In the genomic region with DNA sequence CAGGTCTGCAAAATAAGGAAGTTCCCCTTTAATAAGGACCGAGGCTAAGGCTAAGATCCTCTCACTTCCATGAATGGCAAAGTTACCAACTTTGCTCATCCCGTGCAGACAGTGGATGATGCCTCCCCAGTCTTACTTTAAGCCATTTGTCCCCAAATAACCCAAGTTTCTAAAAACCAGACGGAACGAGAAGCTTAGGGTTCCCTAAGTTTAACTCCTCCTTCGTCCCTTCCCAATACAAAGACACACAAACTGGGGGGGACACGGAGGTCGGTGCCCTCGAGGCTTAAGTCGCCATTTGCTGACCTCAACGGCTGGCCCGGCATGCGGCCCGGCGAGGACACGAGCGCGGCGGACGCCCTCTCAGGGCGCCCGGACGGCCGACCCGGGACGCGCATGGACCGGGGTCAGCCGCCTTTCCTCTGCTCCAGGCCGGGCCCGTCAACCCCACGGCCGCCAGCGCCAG, we compare ENCODE assay signal across 8 cellular contexts. TPM values are rescaled to one million over a fixed set of nuclear protein-coding genes. Genes with fewer than 3 reads are reported as not detected.
DNase-seq lines count a peak whose midpoint lies in the region; ATAC-seq, FAIRE-seq and TF ChIP-seq lines count a peak whose summit lies in the region.

No MANE protein-coding gene starts in this region.

- POLR2A ChIA-PET in AG04449 (lab: Yijun Ruan, JAX): interaction anchor here (1.3 to 2.2 kb wide), 2 partner anchors 77 to 79 kb away, joined by 4 to 16 read pairs; partner anchors contain the start of gene EPM2A

- H3K4me3 Mint-ChIP-seq in activated T-cell treated with anti-CD3 and anti-CD28 coated beads, Interleukin-2, amount 50 U/mL, for 72 hours: peak overlapping the region; percentile 69 to 94
- H3K4me3 Mint-ChIP-seq in neural progenitor cell: peak overlapping the region; percentile 93

- peak overlapping the region; percentile 79 for H3K4me3 ChIP-seq in AG04449 (ENCODE audit: low read depth, low read length)
- peak overlapping the region; percentile 61 for H3K4me3 ChIP-seq in neural progenitor cell

- peaks cover 43% of the 10 kb centered on the region for H4K20me1 ChIP-seq in neural progenitor cell (ENCODE audit: low read depth)

- DNase-seq in AG04449 (ENCODE audit: low read depth, low spot score): no peak
- DNase-seq in NCI-H226: peak; percentile 28
- peak in 1 of 2 donors; percentile 50 for DNase-seq in activated T-cell treated with anti-CD3 and anti-CD28 coated beads, Interleukin-2, amount 50 U/mL, for 72 hours
- peak; percentile 16 to 23 for DNase-seq in frontal cortex (ENCODE audit: low spot score in 2 of 2)
- peak; percentile 75 for DNase-seq in neural progenitor cell (ENCODE audit: low spot score)
- DNase-seq in NCI-H187 treated with DMSO at 0.1 percent for 48 hours (lab: John Stamatoyannopoulos, UW): no peak

- H3K4me1 ChIP-seq in neural progenitor cell: peaks cover 31% of the 10 kb centered on the region

- H2AFZ ChIP-seq in neural progenitor cell (replicated peaks): peak overlapping the region; percentile 72

- peaks cover 29% of the 10 kb centered on the region for H3F3A ChIP-seq in neural progenitor cell (ENCODE audit: low read depth)

- no peaks in the 10 kb centered on the region for H3K36me3 ChIP-seq in neural progenitor cell

- no peak for FAIRE-seq in frontal cortex (lab: Jason Lieb, UNC)

- peak overlapping the region; percentile 57 for H3K9ac ChIP-seq in neural progenitor cell

- CTCF ChIA-PET in AG04449 (lab: Yijun Ruan, JAX): interaction anchor here (1.0 kb wide), 1 partner anchor 77 kb away, joined by 3 read pairs; no protein-coding TSS in a partner anchor

- H3K9me3 ChIP-seq in neural progenitor cell (ENCODE audit: low read depth): no peaks in the 10 kb centered on the region

- H3K79me2 ChIP-seq in neural progenitor cell (ENCODE audit: low read depth): peaks cover 63% of the 10 kb centered on the region

- H3K9me3 Mint-ChIP-seq in activated T-cell treated with anti-CD3 and anti-CD28 coated beads, Interleukin-2, amount 50 U/mL, for 72 hours: no peaks in the 10 kb centered on the region
- peaks cover 2% of the 10 kb centered on the region for H3K9me3 Mint-ChIP-seq in neural progenitor cell

- no peaks in the 10 kb centered on the region for H3K36me3 Mint-ChIP-seq in activated T-cell treated with anti-CD3 and anti-CD28 coated beads, Interleukin-2, amount 50 U/mL, for 72 hours (ENCODE audit: insufficient read depth in 2 of 2)
- H3K36me3 Mint-ChIP-seq in neural progenitor cell: peaks cover 11% of the 10 kb centered on the region

- no peaks in the 10 kb centered on the region for H3K27me3 Mint-ChIP-seq in activated T-cell treated with anti-CD3 and anti-CD28 coated beads, Interleukin-2, amount 50 U/mL, for 72 hours (ENCODE audit: low read depth)
- H3K27me3 Mint-ChIP-seq in neural progenitor cell (ENCODE audit: insufficient read depth, low read depth): peaks cover 3% of the 10 kb centered on the region

- H3K27ac ChIP-seq in neural progenitor cell: peak overlapping the region; percentile 96

- peak overlapping the region; percentile 68 for H3K27ac Mint-ChIP-seq in activated T-cell treated with anti-CD3 and anti-CD28 coated beads, Interleukin-2, amount 50 U/mL, for 72 hours
- H3K27ac Mint-ChIP-seq in neural progenitor cell: peak overlapping the region; percentile 84

- ATAC-seq in GM18499 (IDR thresholded peaks at IDR 0.05; ENCODE audit: insufficient read depth, unreplicated experiment) (peak; percentile 10), HG02885 (IDR thresholded peaks at IDR 0.05; ENCODE audit: poor library complexity, unreplicated experiment) (peak; percentile 27)
- ATAC-seq in activated T-cell treated with anti-CD3 and anti-CD28 coated beads, Interleukin-2, amount 50 U/mL, for 72 hours (replicated peaks in 1 of 2): no peak

- H3K27me3 ChIP-seq in neural progenitor cell: no peaks in the 10 kb centered on the region

- H3K4me2 ChIP-seq in neural progenitor cell: peak overlapping the region; percentile 83

- H3K4me1 Mint-ChIP-seq in activated T-cell treated with anti-CD3 and anti-CD28 coated beads, Interleukin-2, amount 50 U/mL, for 72 hours (ENCODE audit: low read depth): peaks cover 44% of the 10 kb centered on the region
- peaks cover 27% of the 10 kb centered on the region for H3K4me1 Mint-ChIP-seq in neural progenitor cell

- TF ChIP-seq CTCF in AG04449 (IDR thresholded peaks at IDR 0.05; ENCODE audit: insufficient read depth, low read length, missing control alignments) (no peak), neural progenitor cell (IDR thresholded peaks at IDR 0.05) (no peak)

RNA-seq across cellular contexts. Expression of gene FBXO30, which starts 0.5 kb away (rescaled TPM):
- total RNA-seq in activated T-cell treated with anti-CD3 and anti-CD28 coated beads, Interleukin-2, amount 50 U/mL, for 72 hours: 1 to 10 TPM; 4.9 to 5.0 TPM
- total RNA-seq in frontal cortex: 92.9 TPM
- 21.0 and 34.6 TPM in 2 replicates for total RNA-seq in neural progenitor cell (ENCODE audit: low replicate concordance)

Comparison
In these comparisons a context has a peak if more than half of its experiments do, and no peak if none do; other contexts are left out.
1. DNase-seq: peak in NCI-H226 (single experiment), frontal cortex (2 of 2) and neural progenitor cell (single experiment); none in AG04449 (single experiment) and NCI-H187 treated with DMSO at 0.1 percent for 48 hours (single experiment).
2. ATAC-seq: peak in GM18499 (single experiment) and HG02885 (single experiment); none in activated T-cell treated with anti-CD3 and anti-CD28 coated beads, Interleukin-2, amount 50 U/mL, for 72 hours (0 of 2).